16 cellular contexts compared by ENCODE assay signal in the genomic region with DNA sequence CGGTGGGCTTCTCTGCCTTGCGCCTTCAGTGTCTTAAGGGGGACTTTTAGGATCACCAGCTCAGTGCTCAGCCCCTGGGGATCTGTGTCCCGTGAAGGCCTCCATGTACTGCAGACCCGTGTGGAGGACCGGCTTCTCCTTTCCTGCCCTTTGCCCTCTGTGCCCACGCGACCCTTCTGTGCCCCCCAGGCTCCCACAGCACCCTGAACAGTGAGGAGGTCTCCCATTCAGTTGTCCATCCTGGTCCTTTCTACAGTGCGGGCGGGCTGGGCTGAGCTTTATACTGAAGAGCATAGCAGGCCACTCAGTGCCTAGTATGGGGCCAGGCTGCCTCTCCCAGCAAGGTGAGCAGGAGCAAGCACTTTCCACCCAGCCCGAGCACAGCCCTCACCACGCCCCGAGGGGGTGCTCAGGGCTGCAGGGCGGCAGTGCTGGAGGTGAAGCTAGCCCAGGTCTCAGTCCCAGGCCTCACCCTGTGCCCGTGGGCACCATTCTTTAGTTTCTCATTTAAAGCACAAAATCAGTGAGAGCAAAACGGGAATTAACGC. TPM values are rescaled to one million over a fixed set of nuclear protein-coding genes. Genes with fewer than 3 reads are reported as not detected.
"Had no signal": no experiment of that assay in that cellular context is flagged by ENCODE, and none has a peak within 500 bp of the region (broad histone marks: within the 10 kb centered on the region; RNA-seq: fewer than 3 reads in every experiment).

No MANE protein-coding gene starts in this region.

- H3K36me3 Mint-ChIP-seq: WTC11 had no signal

- H3K36me3 ChIP-seq: heart left ventricle had no signal

- H3K27ac Mint-ChIP-seq: WTC11 had no signal

- H3K4me3 ChIP-seq: coronary artery, heart left ventricle, stomach had no signal

- H3K9me3 Mint-ChIP-seq: naive thymus-derived CD8-positive, alpha-beta T cell; WTC11 had no signal

- DNase-seq: activated CD4-positive, alpha-beta T cell treated with anti-CD3 and anti-CD28 coated beads, Interleukin-2, amount 50 U/mL, for 4 hours; activated gamma-delta T cell; effector CD4-positive, alpha-beta T cell; foreskin melanocyte; heart left ventricle; naive thymus-derived CD8-positive, alpha-beta T cell; stomach had no signal

- H3K9me3 ChIP-seq: heart left ventricle, stomach had no signal

- H3K4me3 Mint-ChIP-seq: WTC11 had no signal

- H3K27ac ChIP-seq: coronary artery, heart left ventricle had no signal

- FAIRE-seq: urothelium cell line had no signal

- ATAC-seq: heart left ventricle, sciatic nerve, WTC11 had no signal

- H3K4me1 ChIP-seq: heart left ventricle had no signal

RNA-seq across cellular contexts. Expression of gene TFF1, which starts 7.6 kb away (rescaled TPM):
- total RNA-seq: cardiac septum; heart left ventricle; lung microvascular endothelial cell; mononuclear cell; naive thymus-derived CD8-positive, alpha-beta T cell; omental fat pad; pulmonary artery endothelial cell; sciatic nerve had no signal
- polyA plus RNA-seq: heart left ventricle; naive thymus-derived CD8-positive, alpha-beta T cell had no signal

RNA-seq across cellular contexts. Expression of gene TMPRSS3, which starts 21.9 kb away (rescaled TPM):
- total RNA-seq: cardiac septum, lung microvascular endothelial cell, pulmonary artery endothelial cell, sciatic nerve had no signal
- polyA plus RNA-seq: heart left ventricle had no signal

RNA-seq across cellular contexts. Expression of gene TFF2, which starts 23.2 kb away (rescaled TPM):
- total RNA-seq: cardiac septum; heart left ventricle; lung microvascular endothelial cell; mononuclear cell; naive thymus-derived CD8-positive, alpha-beta T cell; omental fat pad; pulmonary artery endothelial cell; sciatic nerve had no signal
- polyA plus RNA-seq: heart left ventricle; naive thymus-derived CD8-positive, alpha-beta T cell had no signal

RNA-seq across cellular contexts. Expression of gene UBASH3A, which starts 29.7 kb away (rescaled TPM):
- total RNA-seq: cardiac septum, lung microvascular endothelial cell, pulmonary artery endothelial cell, WTC11 had no signal

RNA-seq across cellular contexts. Expression of gene TFF3, which starts 58.8 kb away (rescaled TPM):
- total RNA-seq: mononuclear cell; naive thymus-derived CD8-positive, alpha-beta T cell; pulmonary artery endothelial cell had no signal
- polyA plus RNA-seq: naive thymus-derived CD8-positive, alpha-beta T cell had no signal
